1 cellular context compared by ENCODE assay signal in genomic region chr2:55139305-55139704, GRCh38.
TF ChIP-seq lines count a peak whose summit lies in the region.

No MANE protein-coding gene starts in this region.

TF ChIP-seq in K562, 482 proteins besides CTCF, POLR2A, EP300 and RAD21 (continued from another document):
- TF ChIP-seq MGA (IDR thresholded peaks at IDR 0.05), result 0 out of 2 replicates have a peak, but pooled peaks have one; percentile 22
- TF ChIP-seq CREB3 (tag; conservative IDR thresholded peaks at IDR 0.05; ENCODE audit: low read depth), result 0 out of 2 replicates have a peak, but pooled peaks have one; percentile 41
- TF ChIP-seq CBX2 (IDR thresholded peaks at IDR 0.05; ENCODE audit: insufficient read depth, low read length, poor library complexity, severe bottlenecking), result no peak
- no peak for TF ChIP-seq NCOA2 (IDR thresholded peaks at IDR 0.05; ENCODE audit: partially characterized antibody in 2 of 2)
- no peak for TF ChIP-seq NFE2 (IDR thresholded peaks at IDR 0.05; ENCODE audit: low read depth)
- no peak for TF ChIP-seq NCOA6 (IDR thresholded peaks at IDR 0.05)
- TF ChIP-seq BRD4 (IDR thresholded peaks at IDR 0.05), result no peak
- no peak for TF ChIP-seq MYBL2 (IDR thresholded peaks at IDR 0.05; ENCODE audit: low read depth)
- TF ChIP-seq MYBL2 (CRISPR knock-in tag; IDR thresholded peaks at IDR 0.05; ENCODE audit: borderline replicate concordance), result no peak
- TF ChIP-seq ZNF12 (CRISPR knock-in tag; IDR thresholded peaks at IDR 0.05), result no peak
- no peak for TF ChIP-seq PTTG1 (tag; IDR thresholded peaks at IDR 0.05; ENCODE audit: low read depth)
- no peak for TF ChIP-seq PBX2 (CRISPR knock-in tag; IDR thresholded peaks at IDR 0.05; ENCODE audit: low read depth)
- TF ChIP-seq PBX2 (tag; conservative IDR thresholded peaks at IDR 0.05; ENCODE audit: low read depth), result no peak
- no peak for TF ChIP-seq HLTF (IDR thresholded peaks at IDR 0.05)
- TF ChIP-seq HIVEP1 (CRISPR knock-in tag; IDR thresholded peaks at IDR 0.05), result no peak
- TF ChIP-seq ZNF444 (CRISPR knock-in tag; IDR thresholded peaks at IDR 0.05), result no peak
- TF ChIP-seq HNRNPUL1 (IDR thresholded peaks at IDR 0.05; ENCODE audit: low read length), result no peak
- peak; percentile 22; the same call in 1 of the 2 replicates for TF ChIP-seq VEZF1 (CRISPR knock-in tag; IDR thresholded peaks at IDR 0.05)
- no peak for TF ChIP-seq KLF13 (tag; IDR thresholded peaks at IDR 0.05; ENCODE audit: borderline replicate concordance, low read depth)
- no peak for TF ChIP-seq ZNF121 (CRISPR knock-in tag; conservative IDR thresholded peaks at IDR 0.05)
- TF ChIP-seq ZBTB17 (CRISPR knock-in tag; IDR thresholded peaks at IDR 0.05), result no peak
- TF ChIP-seq U2AF2 (optimal IDR thresholded peaks at IDR 0.05; ENCODE audit: low read depth, low read length), result no peak
- TF ChIP-seq ZKSCAN8 (CRISPR knock-in tag; IDR thresholded peaks at IDR 0.05), result no peak
- TF ChIP-seq NR2C2 (CRISPR knock-in tag; IDR thresholded peaks at IDR 0.05), result no peak
- no peak for TF ChIP-seq NR2C2 (tag; IDR thresholded peaks at IDR 0.05)
- no peak for TF ChIP-seq ID3 (CRISPR knock-in tag; IDR thresholded peaks at IDR 0.05)
- TF ChIP-seq ID3 (tag; IDR thresholded peaks at IDR 0.05), result 0 out of 2 replicates have a peak, but pooled peaks have one; percentile 32
- TF ChIP-seq DMBX1 (CRISPR knock-in tag; IDR thresholded peaks at IDR 0.05; ENCODE audit: borderline replicate concordance), result 0 out of 2 replicates have a peak, but pooled peaks have one; percentile 9
- peak; percentile 80; the same call in 1 of the 2 replicates for TF ChIP-seq ZNF197 (CRISPR knock-in tag; IDR thresholded peaks at IDR 0.05; ENCODE audit: low read depth)
- peak; percentile 63 for TF ChIP-seq L3MBTL2 (IDR thresholded peaks at IDR 0.05)
- no peak for TF ChIP-seq ZBTB12 (CRISPR knock-in tag; IDR thresholded peaks at IDR 0.05)
- no peak for TF ChIP-seq ATF1 (CRISPR knock-in tag; IDR thresholded peaks at IDR 0.05)
- no peak for TF ChIP-seq ATF1 (tag; IDR thresholded peaks at IDR 0.05)
- no peak for TF ChIP-seq TBP (optimal IDR thresholded peaks at IDR 0.05; ENCODE audit: low read depth, low read length)
